In genomic region chr7:108453320-108453719, GRCh38 we compare ENCODE assay signal across 14 cellular contexts. TPM values are rescaled to one million over a fixed set of nuclear protein-coding genes. Genes with fewer than 3 reads are reported as not detected.
A peak's percentile ranks its signal among the peaks of the same experiment; 100 is the strongest.
DNase-seq lines count a peak whose midpoint lies in the region; ATAC-seq and TF ChIP-seq lines count a peak whose summit lies in the region.
"Had no signal": no experiment of that assay in that cellular context is flagged by ENCODE, and none has a peak within 500 bp of the region (broad histone marks: within the 10 kb centered on the region; RNA-seq: fewer than 3 reads in every experiment).

No MANE protein-coding gene starts in this region.

- H4K20me1 ChIP-seq in GM23338 (replicated peaks; ENCODE audit: insufficient read depth) (peaks cover 14% of the 10 kb centered on the region), PC-9 (ENCODE audit: insufficient read depth) (no peaks in the 10 kb centered on the region)

- H3K36me3 ChIP-seq in GM23338 (ENCODE audit: insufficient read depth) (no peaks in the 10 kb centered on the region), PC-9 (ENCODE audit: low read depth) (no peaks in the 10 kb centered on the region)

- ATAC-seq in CD4-positive, alpha-beta T cell (ENCODE audit: poor library complexity) = no peak
- no peak for ATAC-seq in GM23338
- no peak for ATAC-seq in esophagus mucosa

- POLR2A ChIA-PET in CD4-positive, alpha-beta T cell (lab: Charles Lee) = interaction anchor here (0.9 to 2.1 kb wide), 3 partner anchors 10 to 73 kb away, joined by 3 to 7 read pairs (median 5); no protein-coding TSS in a partner anchor
- POLR2A ChIA-PET in PC-9 (lab: Charles Lee; ENCODE audit: unreplicated experiment) = interaction anchor here (0.6 kb wide), 1 partner anchor 13 kb away, joined by 3 read pairs; no protein-coding TSS in a partner anchor

- H3K4me2 ChIP-seq in GM23338 = peak overlapping the region; percentile 96; the same call in 1 of the 2 replicates
- no peak overlapping the region for H3K4me2 ChIP-seq in PC-9
- H3K4me2 ChIP-seq: SK-N-SH had no signal

- H3K9me2 ChIP-seq in GM23338 (ENCODE audit: insufficient read depth) = no peaks in the 10 kb centered on the region
- H3K9me2 ChIP-seq in PC-9 (ENCODE audit: insufficient read depth) = no peaks in the 10 kb centered on the region
- H3K9me2 ChIP-seq: SK-N-SH had no signal

- H3K36me3 Mint-ChIP-seq in CD4-positive, alpha-beta T cell (ENCODE audit: low read depth) = no peaks in the 10 kb centered on the region
- no peaks in the 10 kb centered on the region; the same call in 2 of the 3 replicates for H3K36me3 Mint-ChIP-seq in GM23338 (ENCODE audit: low read depth)
- H3K36me3 Mint-ChIP-seq in brain = no peaks in the 10 kb centered on the region
- H3K36me3 Mint-ChIP-seq in neural crest cell (ENCODE audit: low read depth) = no peaks in the 10 kb centered on the region

- H3K4me3 ChIP-seq in GM23338 = no peak overlapping the region
- no peak overlapping the region for H3K4me3 ChIP-seq in PC-9

- no peaks in the 10 kb centered on the region for H3K9me3 Mint-ChIP-seq in CD4-positive, alpha-beta T cell
- H3K9me3 Mint-ChIP-seq in GM23338 (no peaks in the 10 kb centered on the region), brain (peaks cover 0 to 3% (median 0%) of the 10 kb centered on the region in 5 experiments), neural crest cell (no peaks in the 10 kb centered on the region)

- H3K27me3 Mint-ChIP-seq in CD4-positive, alpha-beta T cell = peaks cover 71% of the 10 kb centered on the region
- peaks cover 31% of the 10 kb centered on the region for H3K27me3 Mint-ChIP-seq in GM23338 (ENCODE audit: insufficient read depth, low read depth, poor library complexity)
- peaks cover 13% of the 10 kb centered on the region for H3K27me3 Mint-ChIP-seq in brain
- H3K27me3 Mint-ChIP-seq in neural crest cell (ENCODE audit: low read depth) = peaks cover 37% of the 10 kb centered on the region

- H2AFZ ChIP-seq in GM23338 = no peak overlapping the region
- no peak overlapping the region for H2AFZ ChIP-seq in PC-9

- CTCF ChIA-PET in CD4-positive, alpha-beta T cell (lab: Charles Lee) = interaction anchor here (2.8 kb wide), 1 partner anchor 44 kb away, joined by 9 read pairs; no protein-coding TSS in a partner anchor
- CTCF ChIA-PET in PC-9 (lab: Charles Lee) = interaction anchor here (0.7 to 1.2 kb wide), 2 partner anchors 31 to 159 kb away, joined by 3 to 4 read pairs; no protein-coding TSS in a partner anchor

- intact Hi-C loops in CD4-positive, alpha-beta T cell (cut with DNase I, micrococcal nuclease) = loop anchor here in 1 of 2 experiments (2.0 kb wide), 1 partner anchor 43 kb away; no protein-coding TSS in a partner anchor
- intact Hi-C loops in PC-9 (cut with micrococcal nuclease; ENCODE audit: unreplicated experiment) = no loop called here

- H3F3A ChIP-seq in GM23338 (replicated peaks; ENCODE audit: low read depth) (0 out of 2 replicates have a peak, but pooled peaks cover 2% of the 10 kb centered on the region), PC-9 (ENCODE audit: insufficient read depth, low read depth) (peaks cover 10% of the 10 kb centered on the region; the same call in 1 of the 2 replicates)

- peak overlapping the region; percentile 85 for H3K4me3 Mint-ChIP-seq in CD4-positive, alpha-beta T cell
- H3K4me3 Mint-ChIP-seq in GM23338 = no peak overlapping the region
- H3K4me3 Mint-ChIP-seq in brain = peak overlapping the region in 4 of 5 experiments; percentile 95 to 99 (median 96)
- peak overlapping the region; percentile 83 for H3K4me3 Mint-ChIP-seq in neural crest cell

- peaks cover 52% of the 10 kb centered on the region for H3K27me3 ChIP-seq in CD4-positive, alpha-beta T cell (ENCODE audit: control insufficient read depth, insufficient read depth, low read length)
- H3K27me3 ChIP-seq in GM23338 (ENCODE audit: insufficient read depth) (peaks cover 50% of the 10 kb centered on the region), PC-9 (ENCODE audit: insufficient read depth, low read depth) (no peaks in the 10 kb centered on the region)

- H3K9me3 ChIP-seq in CD4-positive, alpha-beta T cell (ENCODE audit: control insufficient read depth, low read length) = no peaks in the 10 kb centered on the region
- no peaks in the 10 kb centered on the region for H3K9me3 ChIP-seq in PC-9 (ENCODE audit: insufficient read depth, low read depth)
- H3K9me3 ChIP-seq: SK-N-SH had no signal

- TF ChIP-seq CTCF in CD4-positive, alpha-beta T cell (IDR thresholded peaks at IDR 0.05) = no peak
- TF ChIP-seq CTCF in GM23338 (conservative IDR thresholded peaks at IDR 0.05; ENCODE audit: low read depth in 2 of 2) = no peak
- TF ChIP-seq CTCF in brain (conservative IDR thresholded peaks at IDR 0.05) = no peak
- no peak for TF ChIP-seq CTCF in neural crest cell (conservative IDR thresholded peaks at IDR 0.05)
- no peak for TF ChIP-seq CTCF in PC-9 (conservative IDR thresholded peaks at IDR 0.05)

- H3K4me1 ChIP-seq in GM23338 (ENCODE audit: insufficient read depth) (peaks cover 19% of the 10 kb centered on the region), PC-9 (replicated peaks; ENCODE audit: insufficient read depth) (0 out of 2 replicates have a peak, but pooled peaks cover 12% of the 10 kb centered on the region)

- H3K27ac ChIP-seq in CD4-positive, alpha-beta T cell (ENCODE audit: low read depth, low read length) = no peak overlapping the region
- H3K27ac ChIP-seq in GM23338 (ENCODE audit: low read depth) = no peak overlapping the region
- no peak overlapping the region for H3K27ac ChIP-seq in PC-9

- no TSS peak for BruUV-seq in PC-9 (replicated peaks; lab: Mats Ljungman, UMichigan)

- no peak overlapping the region for H3K27ac Mint-ChIP-seq in CD4-positive, alpha-beta T cell
- H3K27ac Mint-ChIP-seq in GM23338 (no peak overlapping the region), brain (peak overlapping the region in 3 of 5 experiments; percentile 68 to 99 (median 96)), neural crest cell (ENCODE audit: unreplicated experiment) (no peak overlapping the region)
- H3K27ac Mint-ChIP-seq: B cell, CD14-positive monocyte had no signal

- peaks cover 25% of the 10 kb centered on the region for H3K4me1 Mint-ChIP-seq in CD4-positive, alpha-beta T cell (ENCODE audit: low read depth)
- peaks cover 34% of the 10 kb centered on the region for H3K4me1 Mint-ChIP-seq in GM23338
- peaks cover 68% of the 10 kb centered on the region for H3K4me1 Mint-ChIP-seq in brain
- H3K4me1 Mint-ChIP-seq in neural crest cell = peaks cover 60% of the 10 kb centered on the region

- DNase-seq in CD4-positive, alpha-beta T cell = no peak
- DNase-seq in GM23338 (ENCODE audit: low spot score) (no peak), neural crest cell (ENCODE audit: low read depth, low spot score) (no peak), NCI-H2081 (lab: John Stamatoyannopoulos, UW) (no peak), PC-9 (no peak)
- DNase-seq in activated CD4-positive, CD25-positive, alpha-beta regulatory T cell (lab: John Stamatoyannopoulos, UW) = no peak
- DNase-seq: DMS79 treated with DMSO at 0.1 percent for 48 hours, GF-D8, NCI-H1930 had no signal

- H3K79me2 ChIP-seq in GM23338 (replicated peaks; ENCODE audit: insufficient read depth) = no peaks in the 10 kb centered on the region
- 0 out of 2 replicates have a peak, but pooled peaks cover 4% of the 10 kb centered on the region for H3K79me2 ChIP-seq in PC-9 (ENCODE audit: low read depth)

TF ChIP-seq in GM23338, 12 proteins besides CTCF, POLR2A, EP300 and RAD21:
- TF ChIP-seq EZH2 (IDR thresholded peaks at IDR 0.05; ENCODE audit: low read depth, unreplicated experiment) = no peak

RNA-seq across cellular contexts. Expression of gene NRCAM, which starts 2.9 kb away (rescaled TPM):
- total RNA-seq in CD4-positive, alpha-beta T cell = 1 to 10 TPM; 3.4 to 7.0 TPM
- total RNA-seq in GM23338 (2014; rRNA removed; shearing (Covaris generic)) = 3.5 and 6.8 TPM in 2 replicates
- 2.5 and 2.7 TPM in 2 replicates for polyA plus RNA-seq in GM23338 (2016; fragmentation: Nextera tagmentation; extraction: Ambion mirVana)
- 106 TPM for polyA plus RNA-seq in brain (ENCODE audit: insufficient read depth, low read depth, low replicate concordance)
- 33.2 and 35.0 TPM in 2 replicates for total RNA-seq in neural crest cell
- total RNA-seq in esophagus mucosa = 10.9 TPM
- total RNA-seq in PC-9 (2021) = 40.3 and 42.6 TPM in 2 replicates
- polyA plus RNA-seq: CD14-positive monocyte had no signal

Comparison
In these comparisons a context has a peak if more than half of its experiments do, and no peak if none do; other contexts are left out.
1. H3K27ac Mint-ChIP-seq: peak in brain (3 of 5); none in CD4-positive, alpha-beta T cell (single experiment), GM23338 (single experiment) and neural crest cell (single experiment).